In the genomic region with DNA sequence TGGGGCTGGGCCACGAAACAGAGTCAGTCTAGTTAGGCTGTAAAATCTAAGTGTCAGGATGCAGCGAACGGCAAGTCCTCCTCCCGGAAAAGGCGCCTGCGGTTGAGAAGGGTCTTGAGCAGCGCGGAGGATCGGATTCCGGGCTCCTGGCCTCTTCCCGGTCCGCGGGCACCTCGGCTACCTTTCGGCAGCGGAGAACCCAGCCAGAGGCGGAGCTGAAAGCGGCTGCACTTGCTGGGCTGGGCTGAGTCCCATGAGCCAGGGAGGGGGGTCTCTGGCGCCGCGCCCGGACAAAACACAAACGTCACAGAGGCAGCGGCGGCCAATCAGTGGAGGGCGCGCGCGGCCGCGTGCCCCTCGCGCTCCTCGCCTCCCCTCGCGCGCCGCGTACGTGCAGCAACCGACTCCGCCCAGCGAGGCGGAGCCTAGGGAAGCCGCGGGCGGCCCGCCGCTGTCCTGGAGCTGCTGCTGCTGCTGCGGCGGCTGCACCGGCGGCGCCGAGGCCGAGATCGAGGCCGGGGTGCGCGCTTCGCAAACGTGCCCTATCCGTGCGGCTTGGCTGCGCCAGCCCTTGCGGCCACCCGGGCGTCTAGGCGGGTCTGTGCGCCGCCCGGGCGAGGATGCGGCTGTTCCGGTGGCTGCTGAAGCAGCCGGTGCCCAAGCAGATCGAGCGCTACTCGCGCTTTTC, we compare ENCODE assay signal across 8 cellular contexts. TPM values are rescaled to one million over a fixed set of nuclear protein-coding genes. Genes with fewer than 3 reads are reported as not detected.
DNase-seq lines count a peak whose midpoint lies in the region; ATAC-seq and TF ChIP-seq lines count a peak whose summit lies in the region.

Gene PDK3 (plus strand): TSS at position 451 of the 688 bp plus-strand sequence. CDS start 170 bp downstream, at position 621.

- no peaks in the 10 kb centered on the region for H3K9me3 ChIP-seq in ovary
- H3K9me3 ChIP-seq in thymus (ENCODE audit: control insufficient read depth) = no peaks in the 10 kb centered on the region

- H3K27ac Mint-ChIP-seq in activated naive CD4-positive, alpha-beta T cell treated with anti-CD3 and anti-CD28 coated beads, Interleukin-2, amount 50 U/mL, for 72 hours = peak within 1 kb of the TSS; percentile 84 to 91

- peak within 1 kb of the TSS; percentile 32 to 45 for H3K27ac ChIP-seq in ovary
- peak within 1 kb of the TSS; percentile 88 for H3K27ac ChIP-seq in thymus (ENCODE audit: low read depth)

- TF ChIP-seq POLR2A in ovary (IDR thresholded peaks at IDR 0.05) = peak; percentile 60

- intact Hi-C loops in head of caudate nucleus (cut with DNase I) (no loop called here), ovary (cut with DNase I) (no loop called here)

- peaks cover 0 to 10% of the 10 kb centered on the region in 2 donors for H3K36me3 Mint-ChIP-seq in activated naive CD4-positive, alpha-beta T cell treated with anti-CD3 and anti-CD28 coated beads, Interleukin-2, amount 50 U/mL, for 72 hours

- ATAC-seq in HG02623 (IDR thresholded peaks at IDR 0.05; ENCODE audit: unreplicated experiment) = peak; percentile 97
- peak; percentile 96 to 98 for ATAC-seq in activated naive CD4-positive, alpha-beta T cell treated with anti-CD3 and anti-CD28 coated beads, Interleukin-2, amount 50 U/mL, for 72 hours

- H3K4me3 ChIP-seq in ovary = peak within 1 kb of the TSS; percentile 57
- H3K4me3 ChIP-seq in thymus (ENCODE audit: low read length) = peak within 1 kb of the TSS; percentile 73

- no peaks in the 10 kb centered on the region for H3K27me3 ChIP-seq in ovary
- H3K27me3 ChIP-seq in thymus (ENCODE audit: control insufficient read depth, insufficient read depth) = no peaks in the 10 kb centered on the region

- no peak for TF ChIP-seq EP300 in ovary (IDR thresholded peaks at IDR 0.05)

- TF ChIP-seq CTCF in GM10266 (IDR thresholded peaks at IDR 0.05; ENCODE audit: control insufficient read depth, insufficient read depth, low read depth, missing control alignments) = no peak
- TF ChIP-seq CTCF in ovary (IDR thresholded peaks at IDR 0.05) = no peak

- H3K36me3 ChIP-seq in ovary = no peaks in the 10 kb centered on the region
- H3K36me3 ChIP-seq in thymus (ENCODE audit: control insufficient read depth, insufficient read depth) = no peaks in the 10 kb centered on the region

- no peaks in the 10 kb centered on the region for H3K9me3 Mint-ChIP-seq in activated naive CD4-positive, alpha-beta T cell treated with anti-CD3 and anti-CD28 coated beads, Interleukin-2, amount 50 U/mL, for 72 hours

- peak; percentile 81 for DNase-seq in GM10266 (ENCODE audit: extremely low spot score)
- peak; percentile 94 for DNase-seq in NCI-H1092 treated with DMSO at 0.1 percent for 48 hours (lab: John Stamatoyannopoulos, UW)
- peak; percentile 39 for DNase-seq in SKM-1 (lab: John Stamatoyannopoulos, UW; ENCODE audit: unreplicated experiment)
- DNase-seq in activated naive CD4-positive, alpha-beta T cell treated with anti-CD3 and anti-CD28 coated beads, Interleukin-2, amount 50 U/mL, for 72 hours (ENCODE audit: low spot score in 2 of 2) = peak; percentile 78 to 85
- DNase-seq in head of caudate nucleus = peak; percentile 77 to 96 (median 88)
- DNase-seq in ovary = peak; percentile 87 to 95 (median 93)

- WGBS in ovary, 3 donors = 27 to 47% (median 40%) methylated on average over 58 to 80 of the region's 80 CpGs
- under 1% methylated on average over 80 of the region's 80 CpGs for WGBS in thymus

- H3K4me1 ChIP-seq in ovary (ENCODE audit: insufficient read depth) (peaks cover 1% of the 10 kb centered on the region), thymus (ENCODE audit: control insufficient read depth, insufficient read depth, low read length) (peaks cover 4% of the 10 kb centered on the region)

RNA-seq across cellular contexts. Expression of gene PDK3, which starts in this region (rescaled TPM):
- 10 to 100 TPM; 48.5 to 57.7 TPM for total RNA-seq in activated naive CD4-positive, alpha-beta T cell treated with anti-CD3 and anti-CD28 coated beads, Interleukin-2, amount 50 U/mL, for 72 hours
- 10 to 100 TPM; 13.8 to 30.9 (median 20.7) TPM for total RNA-seq in ovary
- 10 to 100 TPM in 1 of 2 donors, 1 to 10 TPM in 1; 3.1 to 20.2 TPM for polyA plus RNA-seq in ovary
- polyA plus RNA-seq in thymus = 7.6 TPM

Comparison
In these comparisons a context has a peak if more than half of its experiments do, and no peak if none do; other contexts are left out.
1. Peak in every context shown above with its lines: DNase-seq, ATAC-seq, H3K4me3 ChIP-seq and H3K27ac ChIP-seq.
2. DNase-seq: peak in every context shown above with its lines; median percentile 94 in NCI-H1092 treated with DMSO at 0.1 percent for 48 hours; 93 in ovary; 88 in head of caudate nucleus; 82 in activated naive CD4-positive, alpha-beta T cell treated with anti-CD3 and anti-CD28 coated beads, Interleukin-2, amount 50 U/mL, for 72 hours; 81 in GM10266; 39 in SKM-1.